30 cellular contexts compared by ENCODE assay signal in genomic region chr18:61946449-61946848, GRCh38. TPM values are rescaled to one million over a fixed set of nuclear protein-coding genes. Genes with fewer than 3 reads are reported as not detected.
DNase-seq lines count a peak whose midpoint lies in the region; TF ChIP-seq lines count a peak whose summit lies in the region.
"Had no signal": no experiment of that assay in that cellular context is flagged by ENCODE, and none has a peak within 500 bp of the region (broad histone marks: within the 10 kb centered on the region; RNA-seq: fewer than 3 reads in every experiment).

No MANE protein-coding gene starts in this region.

- H3K4me2 ChIP-seq in OCI-LY7 (ENCODE audit: low read length): no peak overlapping the region
- H3K4me2 ChIP-seq: GM23338, hepatocyte had no signal

- POLR2A ChIA-PET in OCI-LY7 (lab: Charles Lee): no interaction called here

- H3K4me1 Mint-ChIP-seq in osteocyte (ENCODE audit: unreplicated experiment): peaks cover 65% of the 10 kb centered on the region

- H4K20me1 ChIP-seq in OCI-LY7 (ENCODE audit: insufficient read depth, low read length): no peaks in the 10 kb centered on the region

- H3K4me3 ChIP-seq in fibroblast of mammary gland (ENCODE audit: control insufficient read depth, low read depth, low read length) (no peak overlapping the region), ovary (no peak overlapping the region), adrenal gland (no peak overlapping the region), OCI-LY7 (ENCODE audit: low read depth, low read length, poor library complexity, severe bottlenecking) (no peak overlapping the region)
- H3K4me3 ChIP-seq: GM23338, hepatocyte, right lobe of liver, tibial artery had no signal

- TF ChIP-seq EP300 in ovary (IDR thresholded peaks at IDR 0.05): no peak

- no peaks in the 10 kb centered on the region for H3K9me2 ChIP-seq in OCI-LY7 (ENCODE audit: insufficient read depth, low read length)

- no peaks in the 10 kb centered on the region for H3K27me3 Mint-ChIP-seq in osteocyte (ENCODE audit: unreplicated experiment)

- H2AFZ ChIP-seq in OCI-LY7 (ENCODE audit: low read length): no peak overlapping the region
- H2AFZ ChIP-seq: GM23338, hepatocyte had no signal

- no peak overlapping the region for H3K4me3 Mint-ChIP-seq in osteocyte (ENCODE audit: unreplicated experiment)
- H3K4me3 Mint-ChIP-seq: activated naive CD8-positive, alpha-beta T cell treated with anti-CD3 and anti-CD28 coated beads for 36 hours; CD4-positive, CD25-positive, alpha-beta regulatory T cell; GM23338; immature natural killer cell; nephron; stimulated activated naive CD8-positive, alpha-beta T cell treated with anti-CD3 and anti-CD28 coated beads, Interleukin-15, Interleukin-2, amounts not matched to agents 100 ng/mL and 50 ng/mL, for 24 hours had no signal

- H3K27me3 ChIP-seq in ovary: no peaks in the 10 kb centered on the region
- no peaks in the 10 kb centered on the region for H3K27me3 ChIP-seq in adrenal gland
- H3K27me3 ChIP-seq: hepatocyte, right lobe of liver, tibial artery had no signal

- H3K9me3 ChIP-seq in ovary (no peaks in the 10 kb centered on the region), adrenal gland (replicated peaks in 1 of 3) (no peaks in the 10 kb centered on the region), OCI-LY7 (ENCODE audit: low read length) (no peaks in the 10 kb centered on the region)
- H3K9me3 ChIP-seq: right lobe of liver, tibial artery had no signal

- no peaks in the 10 kb centered on the region for H3K36me3 Mint-ChIP-seq in osteocyte (ENCODE audit: unreplicated experiment)
- H3K36me3 Mint-ChIP-seq: activated naive CD8-positive, alpha-beta T cell treated with anti-CD3 and anti-CD28 coated beads for 36 hours; CD4-positive, CD25-positive, alpha-beta regulatory T cell; immature natural killer cell had no signal

- 52 to 59% (median 59%) methylated on average over 3 of the region's 3 CpGs for WGBS in ovary, 3 donors
- WGBS in adrenal gland, 4 donors: 79 to 89% (median 81%) methylated on average over 3 of the region's 3 CpGs

- TF ChIP-seq POLR2A in ovary (IDR thresholded peaks at IDR 0.05): no peak
- no peak for TF ChIP-seq POLR2A in adrenal gland (IDR thresholded peaks at IDR 0.05)

- no peaks in the 10 kb centered on the region for H3K79me2 ChIP-seq in OCI-LY7 (ENCODE audit: insufficient read depth, low read depth, low read length)
- H3K79me2 ChIP-seq: hepatocyte had no signal

- H3K36me3 ChIP-seq in ovary (no peaks in the 10 kb centered on the region), adrenal gland (replicated peaks in 1 of 2) (no peaks in the 10 kb centered on the region), OCI-LY7 (ENCODE audit: insufficient read depth, low read length) (no peaks in the 10 kb centered on the region)
- H3K36me3 ChIP-seq: right lobe of liver, tibial artery had no signal

- DNase-seq in ELR (ENCODE audit: low read depth): peak; percentile 6
- DNase-seq in amniotic stem cell (lab: John Stamatoyannopoulos, UW): peak; percentile 39
- DNase-seq in fibroblast of mammary gland (ENCODE audit: low read depth): peak; percentile 59
- no peak for DNase-seq in osteocyte (ENCODE audit: extremely low spot score, unreplicated experiment)
- DNase-seq in ovary: no peak
- DNase-seq in adrenal gland: no peak
- no peak for DNase-seq in GM19240 (ENCODE audit: insufficient read length, low spot score)
- no peak for DNase-seq in OCI-LY7 (ENCODE audit: low spot score)
- DNase-seq: activated CD4-positive, alpha-beta T cell treated with anti-CD3 and anti-CD28 coated beads, Interleukin-2, amount 50 U/mL, for 48 hours; activated CD8-positive, alpha-beta memory T cell treated with anti-CD3 and anti-CD28 coated beads, Interleukin-2, amount 50 U/mL, for 48 hours; activated naive CD8-positive, alpha-beta T cell treated with anti-CD3 and anti-CD28 coated beads for 36 hours; CD4-positive, CD25-positive, alpha-beta regulatory T cell; cortex of kidney; EL; immature natural killer cell; KBM-7; left ventricle myocardium superior; MM.1S; NCI-H1417 treated with DMSO at 0.1 percent for 48 hours; NCI-H2107; posterior cingulate gyrus; right lobe of liver; SHP77; stimulated activated CD4-positive, alpha-beta T cell treated with anti-CD3 and anti-CD28 coated beads, Interleukin-15, amount 100 ng/mL, for 24 hours; tibial artery had no signal

- intact Hi-C loops in ovary (cut with DNase I): no loop called here
- intact Hi-C loops in adrenal gland (cut with DNase I): no loop called here
- intact Hi-C loops in OCI-LY7 (cut with micrococcal nuclease; ENCODE audit: unreplicated experiment): no loop called here

- H3K9me3 Mint-ChIP-seq in osteocyte (ENCODE audit: unreplicated experiment): peaks cover 2% of the 10 kb centered on the region
- H3K9me3 Mint-ChIP-seq: activated T-helper 2 cell treated with anti-CD3 and anti-CD28 coated beads, Interferon-gamma antibody, Interleukin-2, Interleukin-4, amounts not matched to agents 10 μg/mL and 5 μg/mL and 100 μg/mL, durations not matched to agents 14 hours and 24 hours and 36 hours; GM23338; nephron had no signal

- no TSS peak for BruUV-seq in OCI-LY7 (replicated peaks; lab: Mats Ljungman, UMichigan)

- peak overlapping the region; percentile 73 for H3K27ac Mint-ChIP-seq in osteocyte (ENCODE audit: unreplicated experiment)
- H3K27ac Mint-ChIP-seq: activated naive CD8-positive, alpha-beta T cell treated with anti-CD3 and anti-CD28 coated beads for 36 hours; activated T-helper 2 cell treated with anti-CD3 and anti-CD28 coated beads, Interferon-gamma antibody, Interleukin-2, Interleukin-4, amounts not matched to agents 10 μg/mL and 5 μg/mL and 100 μg/mL, durations not matched to agents 14 hours and 24 hours and 36 hours; CD4-positive, CD25-positive, alpha-beta regulatory T cell; GM23338; immature natural killer cell; stimulated activated naive CD8-positive, alpha-beta T cell treated with anti-CD3 and anti-CD28 coated beads, Interleukin-15, Interleukin-2, amounts not matched to agents 100 ng/mL and 50 ng/mL, for 24 hours had no signal

- no peak for TF ChIP-seq CTCF in fibroblast of mammary gland (conservative IDR thresholded peaks at IDR 0.05; ENCODE audit: control insufficient read depth, insufficient read depth, low read depth, low read length)
- TF ChIP-seq CTCF in osteocyte (IDR thresholded peaks at IDR 0.05): no peak
- no peak for TF ChIP-seq CTCF in ovary (IDR thresholded peaks at IDR 0.05)
- no peak for TF ChIP-seq CTCF in adrenal gland (IDR thresholded peaks at IDR 0.05)
- TF ChIP-seq CTCF in OCI-LY7 (conservative IDR thresholded peaks at IDR 0.05; ENCODE audit: low read length): no peak

- H3K27ac ChIP-seq in ovary: no peak overlapping the region
- H3K27ac ChIP-seq in adrenal gland: no peak overlapping the region
- no peak overlapping the region for H3K27ac ChIP-seq in OCI-LY7 (ENCODE audit: low read depth, low read length, poor library complexity, severe bottlenecking)
- H3K27ac ChIP-seq: hepatocyte, right lobe of liver, tibial artery had no signal

- CTCF ChIA-PET in OCI-LY7 (lab: Charles Lee; ENCODE audit: unreplicated experiment): no interaction called here

- H3K4me1 ChIP-seq in ovary (ENCODE audit: insufficient read depth) (no peaks in the 10 kb centered on the region), adrenal gland (replicated peaks in 1 of 2) (no peaks in the 10 kb centered on the region), OCI-LY7 (ENCODE audit: insufficient read depth, low read length, poor library complexity, severe bottlenecking) (no peaks in the 10 kb centered on the region)
- H3K4me1 ChIP-seq: right lobe of liver had no signal

RNA-seq across cellular contexts. Expression of gene RNF152, which starts 53.6 kb away (rescaled TPM):
- 70.0 and 76.4 TPM in 2 replicates for total RNA-seq in osteocyte
- total RNA-seq in ovary: 10 to 100 TPM in 3 of 7 donors, 1 to 10 TPM in 4; 4.2 to 31.6 (median 9.6) TPM
- 1 to 10 TPM; 2.6 to 4.9 TPM for polyA plus RNA-seq in ovary
- 10 to 100 TPM in 7 of 8 donors, 1 to 10 TPM in 1; 6.0 to 31.1 (median 17.6) TPM for total RNA-seq in adrenal gland
- polyA plus RNA-seq in adrenal gland: 1 to 10 TPM; 1.5 to 3.5 (median 2.7) TPM
- total RNA-seq in OCI-LY7 (2014; rRNA removed; shearing (Covaris generic)): not detected in 2 replicates
- not detected in 2 replicates for total RNA-seq in OCI-LY7 (2022)
- polyA plus RNA-seq: CD4-positive, CD25-positive, alpha-beta regulatory T cell had no signal

Comparison
In these comparisons a context has a peak if more than half of its experiments do, and no peak if none do; other contexts are left out.
1. DNase-seq: peak in ELR (single experiment), amniotic stem cell (single experiment) and fibroblast of mammary gland (single experiment); none in osteocyte (single experiment), ovary (0 of 5), adrenal gland (0 of 7), GM19240 (single experiment) and OCI-LY7 (single experiment).
2. RNA of gene RNF152, which starts 53.6 kb away (total RNA-seq): 70.0 to 76.4 TPM in osteocyte, 6.0 to 31.1 TPM in adrenal gland and 4.2 to 31.6 TPM in ovary; not detected in OCI-LY7; every median in the first group is over 4 times any median in the second.